In the genomic region with DNA sequence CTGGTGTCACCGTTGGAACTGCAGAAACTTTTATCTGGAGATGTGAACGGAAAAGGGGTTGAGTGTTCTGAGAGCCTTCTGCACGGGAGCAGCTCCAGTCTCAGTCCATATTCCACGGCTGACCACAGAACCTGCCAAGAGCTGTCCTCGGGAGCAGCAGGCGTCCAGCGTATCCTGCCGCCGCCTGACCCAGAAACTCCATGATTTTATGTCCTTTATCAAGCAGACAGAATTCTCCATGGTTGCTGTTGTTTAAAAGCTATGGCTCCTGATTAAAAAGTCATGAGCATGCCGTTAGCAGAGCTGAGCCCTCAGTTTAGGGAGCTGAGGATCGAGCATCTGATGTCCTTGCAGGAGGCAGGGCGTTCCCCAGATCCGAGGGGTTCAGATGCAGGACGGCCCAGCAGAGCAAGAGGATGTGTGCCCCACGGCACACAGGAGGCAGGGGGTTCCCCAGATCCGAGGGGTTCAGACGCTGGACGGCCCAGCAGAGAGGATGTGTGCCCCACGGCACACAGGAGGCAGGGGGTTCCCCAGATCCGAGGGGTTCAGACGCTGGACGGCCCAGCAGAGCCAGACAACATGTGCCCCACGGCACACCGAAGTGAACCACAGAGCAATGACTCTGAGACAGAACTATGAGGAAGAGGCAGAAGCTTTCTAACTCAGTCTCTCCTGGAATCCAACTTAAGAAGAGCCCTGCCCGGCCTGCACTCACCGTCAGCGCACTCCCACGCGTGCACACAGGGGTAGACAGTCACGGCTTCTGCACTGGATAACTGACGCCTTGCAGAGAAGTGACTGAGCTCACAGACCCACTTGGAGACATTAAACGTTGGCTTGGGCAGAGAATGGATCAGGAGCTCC, we compare ENCODE assay signal across 26 cellular contexts.
DNase-seq lines count a peak whose midpoint lies in the region; ATAC-seq and TF ChIP-seq lines count a peak whose summit lies in the region.
"Had no signal": no experiment of that assay in that cellular context is flagged by ENCODE, and none has a peak within 500 bp of the region (broad histone marks: within the 10 kb centered on the region; RNA-seq: fewer than 3 reads in every experiment).

No MANE protein-coding gene starts in this region.

- no peak overlapping the region for H3K4me3 ChIP-seq in DND-41 (ENCODE audit: low read depth in 1 of 2, low read length in 2 of 2)
- no peak overlapping the region for H3K4me3 ChIP-seq in esophagus muscularis mucosa
- H3K4me3 ChIP-seq: MG63, neural progenitor cell had no signal

- H3K79me2 ChIP-seq in DND-41 (ENCODE audit: insufficient read depth, low read length) = no peaks in the 10 kb centered on the region

- ATAC-seq in DND-41 (ENCODE audit: insufficient read depth, low read depth) (no peak), HG03045 (IDR thresholded peaks at IDR 0.05; ENCODE audit: unreplicated experiment) (no peak)
- ATAC-seq: activated CD8-positive, alpha-beta T cell treated with anti-CD3 and anti-CD28 coated beads for 36 hours; activated T-cell treated with anti-CD3 and anti-CD28 coated beads, Interleukin-2, amount 50 U/mL, for 4 hours; sciatic nerve; stimulated activated naive CD8-positive, alpha-beta T cell treated with anti-CD3 and anti-CD28 coated beads, Interleukin-15, Interleukin-2, amounts not matched to agents 100 U/mL and 50 U/mL, for 24 hours had no signal

- peak overlapping the region; percentile 39; the same call in 1 of the 2 replicates for H3K9ac ChIP-seq in DND-41 (ENCODE audit: low read depth, low read length)
- H3K9ac ChIP-seq: neural progenitor cell had no signal

- H3K9me3 ChIP-seq in DND-41 (ENCODE audit: insufficient read depth, low read length, severe bottlenecking) = no peaks in the 10 kb centered on the region
- H3K9me3 ChIP-seq in esophagus muscularis mucosa = no peaks in the 10 kb centered on the region
- H3K9me3 ChIP-seq: Caco-2, MG63 had no signal

- H3K4me2 ChIP-seq in DND-41 (ENCODE audit: insufficient read depth, low read length) = no peak overlapping the region
- H3K4me2 ChIP-seq: neural progenitor cell had no signal

- TF ChIP-seq CTCF in DND-41 (IDR thresholded peaks at IDR 0.05; ENCODE audit: borderline replicate concordance, extremely low read depth, low read length, poor library complexity, severe bottlenecking) = no peak
- no peak for TF ChIP-seq CTCF in esophagus muscularis mucosa (IDR thresholded peaks at IDR 0.05)

- H4K20me1 ChIP-seq in DND-41 (ENCODE audit: insufficient read depth, low read length) = no peaks in the 10 kb centered on the region

- no peak overlapping the region for H2AFZ ChIP-seq in DND-41 (ENCODE audit: low read depth, low read length)

- H3K27me3 ChIP-seq in DND-41 (ENCODE audit: insufficient read depth, low read length, poor library complexity) (no peaks in the 10 kb centered on the region), esophagus muscularis mucosa (peaks cover 0 to 11% (median 0%) of the 10 kb centered on the region in 4 donors)
- H3K27me3 ChIP-seq: MG63, neural progenitor cell had no signal

- TF ChIP-seq EP300 in esophagus muscularis mucosa (IDR thresholded peaks at IDR 0.05) = no peak

- 93% methylated on average over 23 of the region's 32 CpGs for WGBS in esophagus muscularis mucosa

- no peak for TF ChIP-seq POLR2A in esophagus muscularis mucosa (IDR thresholded peaks at IDR 0.05; ENCODE audit: low read depth)

- H3K36me3 ChIP-seq in DND-41 (ENCODE audit: insufficient read depth, low read length) = no peaks in the 10 kb centered on the region
- no peaks in the 10 kb centered on the region for H3K36me3 ChIP-seq in esophagus muscularis mucosa
- H3K36me3 ChIP-seq: MG63, neural progenitor cell had no signal

- DNase-seq in DND-41 (no peak), esophagus muscularis mucosa (ENCODE audit: extremely low spot score) (peak; percentile 74), SK-N-DZ (ENCODE audit: low spot score) (no peak), middle frontal gyrus (ENCODE audit: extremely low spot score, low spot score) (no peak)
- DNase-seq in activated CD8-positive, alpha-beta memory T cell treated with anti-CD3 and anti-CD28 coated beads, Interleukin-2, amount 50 U/mL, for 48 hours = peak; percentile 35
- peak; percentile 11 for DNase-seq in stimulated activated CD8-positive, alpha-beta memory T cell treated with anti-CD3 and anti-CD28 coated beads, Interleukin-4, amount 100 ng/mL, for 48 hours
- DNase-seq: activated CD4-positive, CD25-positive, alpha-beta regulatory T cell; activated CD8-positive, alpha-beta T cell treated with anti-CD3 and anti-CD28 coated beads for 36 hours; activated gamma-delta T cell treated with Interleukin-2 at 50 U/mL for 16 hours; activated T-cell treated with anti-CD3 and anti-CD28 coated beads, Interleukin-2, amount 50 U/mL, for 4 hours; Caco-2; DMS79; glutamatergic neuron; KBM-7; mammary epithelial cell; MG63; NCI-H1417; NCI-H2081 treated with DMSO at 0.1 percent for 48 hours; NCI-H345; NCI-H774; stimulated activated CD4-positive, alpha-beta T cell treated with anti-CD3 and anti-CD28 coated beads, Interleukin-15, amount 100 ng/mL, for 24 hours; stimulated activated naive CD8-positive, alpha-beta T cell treated with anti-CD3 and anti-CD28 coated beads, Interleukin-15, Interleukin-2, amounts not matched to agents 100 U/mL and 50 U/mL, for 24 hours; T-helper 1 cell had no signal

- intact Hi-C loops in esophagus muscularis mucosa (cut with DNase I) = no loop called here

- peaks cover 53% of the 10 kb centered on the region for H3K4me1 ChIP-seq in DND-41 (ENCODE audit: insufficient read depth, low read length)
- H3K4me1 ChIP-seq in esophagus muscularis mucosa = no peaks in the 10 kb centered on the region
- H3K4me1 ChIP-seq: Caco-2 had no signal

- H3K27ac ChIP-seq in DND-41 (ENCODE audit: low read length) (peak overlapping the region; percentile 81), esophagus muscularis mucosa (replicated peaks in 1 of 4) (no peak overlapping the region)
- H3K27ac ChIP-seq: neural progenitor cell had no signal

Comparison
In these comparisons a context has a peak if more than half of its experiments do, and no peak if none do; other contexts are left out.
1. DNase-seq: peak in activated CD8-positive, alpha-beta memory T cell treated with anti-CD3 and anti-CD28 coated beads, Interleukin-2, amount 50 U/mL, for 48 hours (single experiment), esophagus muscularis mucosa (single experiment) and stimulated activated CD8-positive, alpha-beta memory T cell treated with anti-CD3 and anti-CD28 coated beads, Interleukin-4, amount 100 ng/mL, for 48 hours (single experiment); none in DND-41 (single experiment), SK-N-DZ (single experiment) and middle frontal gyrus (single experiment).